ENCODE assay signal across 19 cellular contexts in the genomic region with DNA sequence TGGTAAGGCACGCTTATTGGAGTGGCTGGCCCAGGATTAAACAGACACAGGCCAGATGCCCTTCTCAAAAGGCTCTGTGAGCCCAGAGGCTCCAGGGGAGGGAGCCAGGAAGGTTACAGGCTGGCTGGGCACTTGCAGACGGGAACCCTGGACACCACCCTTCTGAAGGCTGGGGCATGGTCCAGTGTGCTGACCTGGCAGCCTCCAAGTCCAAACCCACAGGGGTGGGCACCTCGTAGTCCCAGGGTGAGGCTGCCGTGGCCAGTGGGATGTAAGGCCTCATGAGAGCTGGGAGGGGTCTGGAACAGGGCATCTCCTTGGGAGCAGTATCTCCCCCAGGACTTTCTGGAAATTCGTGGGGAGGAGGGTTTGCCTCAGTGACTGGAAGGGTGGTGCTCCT. TPM values are rescaled to one million over a fixed set of nuclear protein-coding genes. Genes with fewer than 3 reads are reported as not detected.
A peak's percentile ranks its signal among the peaks of the same experiment; 100 is the strongest.
DNase-seq lines count a peak whose midpoint lies in the region; ATAC-seq and TF ChIP-seq lines count a peak whose summit lies in the region.
"Had no signal": no experiment of that assay in that cellular context is flagged by ENCODE, and none has a peak within 500 bp of the region (broad histone marks: within the 10 kb centered on the region; RNA-seq: fewer than 3 reads in every experiment).

No MANE protein-coding gene starts in this region.

- H3K79me2 ChIP-seq in mesendoderm (ENCODE audit: control insufficient read depth, insufficient read depth, low read length) = no peaks in the 10 kb centered on the region

- H3K4me1 ChIP-seq in left ventricle myocardium inferior = peaks cover 79% of the 10 kb centered on the region
- H3K4me1 ChIP-seq in esophagus (ENCODE audit: control insufficient read depth in 2 of 2, insufficient read depth in 2 of 2, low read length in 1 of 2) = peaks cover 6 to 9% of the 10 kb centered on the region in 2 donors
- H3K4me1 ChIP-seq in mucosa of rectum (ENCODE audit: control insufficient read depth in 2 of 2, insufficient read depth in 2 of 2, low read length in 2 of 2) = peaks cover 27 to 33% of the 10 kb centered on the region in 2 donors
- H3K4me1 ChIP-seq in urinary bladder (ENCODE audit: insufficient read depth) = peaks cover 2% of the 10 kb centered on the region
- H3K4me1 ChIP-seq in mesendoderm (ENCODE audit: control insufficient read depth, low read depth, low read length) = no peaks in the 10 kb centered on the region

- no peaks in the 10 kb centered on the region for H3K79me1 ChIP-seq in mesendoderm (ENCODE audit: low read length)

- intact Hi-C loops in left ventricle myocardium inferior (cut with micrococcal nuclease) = no loop called here
- intact Hi-C loops in left ventricle myocardium superior (cut with micrococcal nuclease) = no loop called here
- intact Hi-C loops in head of caudate nucleus (cut with DNase I) = no loop called here

- no peak overlapping the region for H3K18ac ChIP-seq in mesendoderm (ENCODE audit: low read length)

- no peak overlapping the region for H3K4ac ChIP-seq in mesendoderm (ENCODE audit: low read depth, low read length)

- ATAC-seq in left ventricle myocardium superior = no peak
- ATAC-seq: PC-3 had no signal

- H3K4me2 ChIP-seq in mesendoderm (ENCODE audit: low read length) = no peak overlapping the region
- H3K4me2 ChIP-seq: KMS-11 had no signal

- TF ChIP-seq CTCF in left ventricle myocardium inferior (IDR thresholded peaks at IDR 0.05; ENCODE audit: borderline replicate concordance) = no peak

- H4K5ac ChIP-seq in mesendoderm (ENCODE audit: low read length) = no peak overlapping the region

- 68 to 77% methylated on average over 5 of the region's 5 CpGs for WGBS in esophagus, 2 donors
- WGBS in urinary bladder = 60% methylated on average over 5 of the region's 5 CpGs
- WGBS in mesendoderm (ENCODE audit: extremely low coverage, insufficient coverage, low lambda C conversion rate) = no CpG with 5 or more reads among the region's 5 CpGs

- DNase-seq in left ventricle myocardium inferior (no peak), left ventricle myocardium superior (no peak), iPS-NIHi11 (ENCODE audit: low spot score) (no peak), mesendoderm (no peak), head of caudate nucleus (no peak)
- DNase-seq: AML-193, COR-L47, H7, NCI-H1048, NCI-H146, NCI-H2081, NCI-H510A, NCI-H82, PC-3 had no signal

- H3K27ac ChIP-seq in left ventricle myocardium inferior (replicated peaks) (peak overlapping the region; percentile 81), esophagus (ENCODE audit: low read depth in 2 of 2, low read length in 1 of 2) (peak overlapping the region; percentile 40 to 45), mucosa of rectum (ENCODE audit: low read depth in 2 of 2, low read length in 2 of 2) (peak overlapping the region; percentile 52), urinary bladder (ENCODE audit: low read depth) (peak overlapping the region; percentile 28), mesendoderm (ENCODE audit: low read depth, low read length) (no peak overlapping the region)
- H3K27ac ChIP-seq: KMS-11 had no signal

- H3K36me3 ChIP-seq in left ventricle myocardium inferior (no peaks in the 10 kb centered on the region), esophagus (ENCODE audit: control insufficient read depth in 2 of 2, insufficient read depth in 2 of 2, low read length in 1 of 2) (no peaks in the 10 kb centered on the region), mucosa of rectum (ENCODE audit: control insufficient read depth in 2 of 2, insufficient read depth in 2 of 2, low read length in 2 of 2) (no peaks in the 10 kb centered on the region), urinary bladder (ENCODE audit: insufficient read depth) (no peaks in the 10 kb centered on the region), mesendoderm (ENCODE audit: control insufficient read depth, insufficient read depth, low read length) (no peaks in the 10 kb centered on the region)

- no peak overlapping the region for H2BK15ac ChIP-seq in mesendoderm (replicated peaks; ENCODE audit: low read depth)

- H3K9me3 ChIP-seq in left ventricle myocardium inferior (replicated peaks) (no peaks in the 10 kb centered on the region), esophagus (ENCODE audit: control insufficient read depth in 2 of 2, insufficient read depth in 1 of 2, low read depth in 1 of 2, low read length in 1 of 2) (no peaks in the 10 kb centered on the region), mucosa of rectum (ENCODE audit: control insufficient read depth in 2 of 2, low read length in 2 of 2) (no peaks in the 10 kb centered on the region)

- no peak overlapping the region for H3K23ac ChIP-seq in mesendoderm (ENCODE audit: low read length)

- H2BK5ac ChIP-seq in mesendoderm (ENCODE audit: low read length) = no peak overlapping the region

- H3K27me3 ChIP-seq in left ventricle myocardium inferior (ENCODE audit: low read depth) (no peaks in the 10 kb centered on the region), esophagus (ENCODE audit: control insufficient read depth in 1 of 2, insufficient read depth in 2 of 2, low read length in 2 of 2) (no peaks in the 10 kb centered on the region), mucosa of rectum (ENCODE audit: control insufficient read depth in 2 of 2, insufficient read depth in 2 of 2, low read length in 2 of 2) (no peaks in the 10 kb centered on the region), mesendoderm (ENCODE audit: insufficient read depth, low read length, poor library complexity) (no peaks in the 10 kb centered on the region)

- no peak overlapping the region for H4K8ac ChIP-seq in mesendoderm (ENCODE audit: low read depth, low read length)

- no peak overlapping the region for H3K56ac ChIP-seq in mesendoderm (ENCODE audit: low read length)

- H3K9ac ChIP-seq in mucosa of rectum (ENCODE audit: low read depth in 1 of 2, low read length in 2 of 2) (no peak overlapping the region), mesendoderm (ENCODE audit: low read length) (no peak overlapping the region)
- H3K9ac ChIP-seq: KMS-11 had no signal

- no peak overlapping the region for H3K4me3 ChIP-seq in left ventricle myocardium inferior
- no peak overlapping the region for H3K4me3 ChIP-seq in esophagus (ENCODE audit: low read depth in 1 of 2, low read length in 2 of 2)
- no peak overlapping the region for H3K4me3 ChIP-seq in mucosa of rectum (ENCODE audit: low read length in 2 of 2)
- no peak overlapping the region for H3K4me3 ChIP-seq in urinary bladder (ENCODE audit: low read depth, low read length)
- no peak overlapping the region for H3K4me3 ChIP-seq in mesendoderm (ENCODE audit: low read length)

- H2AK5ac ChIP-seq in mesendoderm (ENCODE audit: low read length) = no peak overlapping the region

- H2BK120ac ChIP-seq in mesendoderm (ENCODE audit: low read depth, low read length) = no peak overlapping the region

RNA-seq across cellular contexts. Expression of a gene that starts 19.6 kb away (rescaled TPM):
- total RNA-seq in left ventricle myocardium inferior = 1.5 TPM
- 3.0 TPM for total RNA-seq in left ventricle myocardium superior
- polyA plus RNA-seq in esophagus = 1 to 10 TPM in 1 of 2 donors, under 1 TPM in 1; 0.96 to 1.0 TPM
- total RNA-seq in urinary bladder = 5.7 TPM
- 4.3 TPM for polyA plus RNA-seq in urinary bladder
- not detected for polyA plus RNA-seq in mesendoderm (2013, experiment 1 of 2)
- polyA plus RNA-seq in mesendoderm (2013, experiment 2 of 2) = not detected
- total RNA-seq: M059J, PC-3 had no signal

RNA-seq across cellular contexts. Expression of a gene that starts 26.8 kb away (rescaled TPM):
- total RNA-seq in left ventricle myocardium inferior (0.25 TPM), left ventricle myocardium superior (0.27 TPM), urinary bladder (1.9 TPM)
- polyA plus RNA-seq in esophagus (under 1 TPM; 0.59 to 0.66 TPM), urinary bladder (0.62 TPM)
- 0.60 TPM for polyA plus RNA-seq in mesendoderm (2013, experiment 1 of 2)
- 0.38 TPM for polyA plus RNA-seq in mesendoderm (2013, experiment 2 of 2)

RNA-seq across cellular contexts. Expression of a gene that starts 39.9 kb away (rescaled TPM):
- not detected for total RNA-seq in left ventricle myocardium inferior
- total RNA-seq in left ventricle myocardium superior = not detected
- polyA plus RNA-seq in esophagus = not detected
- not detected for total RNA-seq in urinary bladder
- polyA plus RNA-seq in urinary bladder = not detected
- polyA plus RNA-seq in mesendoderm (2013, experiment 1 of 2) = not detected
- not detected for polyA plus RNA-seq in mesendoderm (2013, experiment 2 of 2)
- total RNA-seq: H7, M059J, PC-3 had no signal
